ENCODE assay signal across 20 cellular contexts in the genomic region with DNA sequence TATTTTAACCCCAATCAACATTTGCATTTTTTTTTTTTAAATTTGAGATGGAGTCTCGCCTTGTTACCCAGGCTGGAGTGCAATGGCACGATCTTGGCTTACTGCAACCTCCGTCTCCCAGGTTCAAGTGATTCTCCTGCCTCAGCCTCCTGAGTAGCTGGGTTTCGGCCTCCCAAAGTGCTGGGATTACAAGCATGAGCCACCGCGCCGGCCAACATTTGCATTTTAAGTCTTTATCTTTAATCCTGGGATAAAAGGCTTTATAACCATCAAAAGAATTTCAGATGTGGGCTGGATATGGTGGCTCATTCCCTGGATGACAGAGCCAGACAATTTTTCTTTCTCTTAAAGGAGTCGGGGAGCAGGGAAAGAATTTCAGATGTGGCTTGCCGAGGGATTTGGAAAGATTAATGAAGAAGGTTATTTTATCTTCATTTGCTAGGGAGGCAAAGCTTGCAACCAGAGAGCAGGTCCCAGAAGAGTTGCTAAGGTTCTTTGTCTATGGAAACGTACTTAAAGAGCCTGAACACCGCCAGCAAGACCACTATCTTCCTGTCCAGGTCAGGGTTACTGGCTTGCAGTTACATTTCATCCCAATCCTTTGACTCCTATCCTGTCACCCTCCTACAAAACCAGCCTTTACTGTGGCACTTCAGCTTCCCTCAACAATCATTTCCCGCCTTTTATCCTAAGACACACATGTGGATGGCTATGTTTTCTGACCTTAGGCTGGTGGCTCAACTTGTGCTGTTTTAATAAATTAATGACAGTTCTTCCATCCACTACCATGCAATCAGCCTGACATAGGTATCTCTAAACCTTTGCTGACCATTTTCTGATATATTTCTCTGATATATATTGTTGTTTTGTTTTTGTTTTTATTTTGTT.
"Had no signal": no experiment of that assay in that cellular context is flagged by ENCODE, and none has a peak within 500 bp of the region (broad histone marks: within the 10 kb centered on the region; RNA-seq: fewer than 3 reads in every experiment).

No MANE protein-coding gene starts in this region.

- H3K4me1 ChIP-seq: foreskin keratinocyte, parathyroid adenoma had no signal

- H3K27ac ChIP-seq: brain microvascular endothelial cell, colonic mucosa, epithelial cell of prostate, foreskin keratinocyte, parathyroid adenoma, sigmoid colon, thoracic aorta had no signal

- DNase-seq: activated CD4-positive, alpha-beta T cell treated with anti-CD3 and anti-CD28 coated beads, Interleukin-2, amount 10 ng/mL, durations not matched to agents 24 days and 14 days; activated CD8-positive, alpha-beta T cell treated with anti-CD3 and anti-CD28 coated beads for 36 hours; activated naive CD4-positive, alpha-beta T cell treated with Interleukin-2 at 50 U/mL for 16 hours; activated naive CD8-positive, alpha-beta T cell treated with anti-CD3 and anti-CD28 coated beads, Interleukin-2, amount 10 ng/mL, durations not matched to agents 7 days and 5 days; activated T-cell treated with anti-CD3 and anti-CD28 coated beads, Interleukin-2, amount 50 U/mL, for 1 hour; brain microvascular endothelial cell; central memory CD4-positive, alpha-beta T cell; colonic mucosa; endodermal cell; foreskin keratinocyte; glutamatergic neuron; kidney glomerular epithelial cell; naive thymus-derived CD4-positive, alpha-beta T cell; sigmoid colon; stimulated activated naive B cell treated with anti-CD40 and anti-IgM and Interleukin-4, amounts not matched to agents 10 μg/mL and 1 μg/mL and 100 μg/mL, for 72 hours; T-helper 1 cell; T-helper 9 cell had no signal

- ATAC-seq: activated CD8-positive, alpha-beta T cell treated with anti-CD3 and anti-CD28 coated beads for 36 hours; foreskin keratinocyte; naive thymus-derived CD4-positive, alpha-beta T cell; stimulated activated naive B cell treated with anti-CD40 and anti-IgM and Interleukin-4, amounts not matched to agents 10 μg/mL and 1 μg/mL and 100 μg/mL, for 72 hours had no signal

- H2AFZ ChIP-seq: parathyroid adenoma had no signal

- H3K4me3 ChIP-seq: colonic mucosa, sigmoid colon, thoracic aorta had no signal

- H3K9me3 ChIP-seq: colonic mucosa, sigmoid colon, thoracic aorta had no signal

- H3K36me3 ChIP-seq: brain microvascular endothelial cell, colonic mucosa, sigmoid colon, thoracic aorta had no signal

- H3K27me3 ChIP-seq: brain microvascular endothelial cell, colonic mucosa, foreskin keratinocyte, sigmoid colon had no signal

- H3K9ac ChIP-seq: parathyroid adenoma had no signal
